ENCODE assay signal across 9 cellular contexts in genomic region chr10:53209941-53210611, GRCh38.
DNase-seq lines count a peak whose midpoint lies in the region; ATAC-seq and TF ChIP-seq lines count a peak whose summit lies in the region.
"Had no signal": no experiment of that assay in that cellular context is flagged by ENCODE, and none has a peak within 500 bp of the region (broad histone marks: within the 10 kb centered on the region; RNA-seq: fewer than 3 reads in every experiment).

No MANE protein-coding gene starts in this region.

- intact Hi-C loops in colonic mucosa (cut with DNase I) = no loop called here

- no peaks in the 10 kb centered on the region for H3K4me1 ChIP-seq in RWPE2 (ENCODE audit: insufficient read depth, poor library complexity, severe bottlenecking)
- peaks cover 6% of the 10 kb centered on the region; the same call in 1 of the 2 replicates for H3K4me1 ChIP-seq in iPS-20b (ENCODE audit: insufficient read depth, low read length)
- no peaks in the 10 kb centered on the region for H3K4me1 ChIP-seq in colonic mucosa

- TF ChIP-seq CTCF in RWPE2 (IDR thresholded peaks at IDR 0.05; ENCODE audit: poor library complexity, severe bottlenecking) (peak; percentile 76), colonic mucosa (IDR thresholded peaks at IDR 0.05) (no peak)

- H3K9ac ChIP-seq in iPS-20b (ENCODE audit: low read depth, low read length) (peak overlapping the region; percentile 42; the same call in 1 of the 2 replicates), colonic mucosa (ENCODE audit: low read depth in 2 of 2, low read length in 2 of 2) (no peak overlapping the region)

- no peaks in the 10 kb centered on the region for H3K36me3 ChIP-seq in RWPE2 (ENCODE audit: low read depth)
- peaks cover 6% of the 10 kb centered on the region; the same call in 1 of the 2 replicates for H3K36me3 ChIP-seq in iPS-20b (ENCODE audit: insufficient read depth, low read depth, low read length)
- H3K36me3 ChIP-seq in colonic mucosa = no peaks in the 10 kb centered on the region

- no peaks in the 10 kb centered on the region for H3K27me3 ChIP-seq in RWPE2 (ENCODE audit: insufficient read depth, poor library complexity, severe bottlenecking)
- no peaks in the 10 kb centered on the region for H3K27me3 ChIP-seq in iPS-20b (ENCODE audit: insufficient read depth, low read length)
- no peaks in the 10 kb centered on the region for H3K27me3 ChIP-seq in colonic mucosa

- in situ Hi-C loops in ACHN (cut with HindIII; ENCODE audit: low pct_ligation_motif_present, low pct_unique_long_range_greater_than_20kb, low sequenced_read_pairs) = no loop called here

- peak; percentile 54 for DNase-seq in ACHN
- peak; percentile 3 for DNase-seq in HPDE6-E6E7 (ENCODE audit: extremely low spot score)
- no peak for DNase-seq in RWPE2 (ENCODE audit: low spot score)
- no peak for DNase-seq in colonic mucosa
- DNase-seq in activated gamma-delta T cell (lab: John Stamatoyannopoulos, UW) = no peak
- DNase-seq: activated B cell treated with CpG ODN at 0.5 μM for 24 hours had no signal

- H3K9me3 ChIP-seq in RWPE2 (ENCODE audit: severe bottlenecking) = no peaks in the 10 kb centered on the region
- peaks cover 7% of the 10 kb centered on the region for H3K9me3 ChIP-seq in iPS-20b (ENCODE audit: insufficient read depth, low read depth, low read length)
- no peaks in the 10 kb centered on the region for H3K9me3 ChIP-seq in colonic mucosa

- H3K4me3 ChIP-seq in RWPE2 (ENCODE audit: severe bottlenecking) (no peak overlapping the region), iPS-20b (ENCODE audit: low read length) (no peak overlapping the region), colonic mucosa (no peak overlapping the region)

- H3K27ac ChIP-seq in RWPE2 (ENCODE audit: poor library complexity, severe bottlenecking) = no peak overlapping the region
- H3K27ac ChIP-seq in iPS-20b (ENCODE audit: low read length) = peak overlapping the region; percentile 4
- H3K27ac ChIP-seq in colonic mucosa = no peak overlapping the region

- ATAC-seq in RWPE2 (ENCODE audit: low read depth) = peak; percentile 74
- no peak for ATAC-seq in HG02642 (IDR thresholded peaks at IDR 0.05; ENCODE audit: poor library complexity, unreplicated experiment)
- ATAC-seq in GM21381 (IDR thresholded peaks at IDR 0.05; ENCODE audit: unreplicated experiment) = no peak

Comparison
In these comparisons a context has a peak if more than half of its experiments do, and no peak if none do; other contexts are left out.
1. DNase-seq: peak in ACHN (single experiment) and HPDE6-E6E7 (single experiment); none in RWPE2 (single experiment), colonic mucosa (single experiment) and activated gamma-delta T cell (single experiment).